ENCODE assay signal across 8 cellular contexts in the genomic region with DNA sequence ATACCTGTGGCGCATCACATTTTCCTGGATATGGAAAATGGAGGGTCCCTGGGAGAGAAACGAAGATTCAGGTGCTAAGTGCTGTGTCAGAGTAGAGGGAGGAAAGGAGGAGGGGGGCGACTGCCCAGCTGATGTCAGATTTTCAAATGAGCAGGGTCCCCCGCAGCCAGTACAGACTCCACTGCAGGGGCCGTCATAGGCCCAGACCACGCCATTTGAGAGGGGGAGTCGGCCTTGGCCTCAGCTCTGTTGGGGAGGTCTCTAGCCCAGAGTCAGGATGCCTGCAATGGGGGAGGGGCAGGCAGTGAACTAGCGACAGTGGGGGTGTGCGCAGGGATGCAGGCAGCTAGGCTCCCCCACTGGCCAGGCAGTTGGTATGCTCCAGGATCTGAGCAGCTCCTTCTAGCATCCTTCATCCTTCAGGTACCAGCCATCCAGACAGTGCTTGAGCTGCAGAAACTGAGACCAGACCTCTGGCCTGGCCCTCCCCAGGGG. TPM values are rescaled to one million over a fixed set of nuclear protein-coding genes. Genes with fewer than 3 reads are reported as not detected.
DNase-seq lines count a peak whose midpoint lies in the region; ATAC-seq and TF ChIP-seq lines count a peak whose summit lies in the region.

Gene BSCL2, minus strand, starts transcription at position 148 of the 495 bp plus-strand sequence. CDS start 229 bp downstream, outside the sequence.
Gene GNG3, plus strand, starts transcription at position 400 of the 495 bp plus-strand sequence. CDS start 620 bp downstream, outside the sequence.

- no peak for TF ChIP-seq POLR2A in vagina (IDR thresholded peaks at IDR 0.05)

- intact Hi-C loops in colonic mucosa (cut with DNase I) = no loop called here
- intact Hi-C loops in vagina (cut with DNase I) = loop anchor here (10.0 kb wide), 1 partner anchor 313 kb away; no protein-coding TSS in a partner anchor

- H3K4me3 ChIP-seq in colonic mucosa = peak within 1 kb of the TSS; percentile 71
- H3K4me3 ChIP-seq in vagina = peak within 1 kb of the TSS; percentile 55 to 63

- H3K36me3 ChIP-seq in colonic mucosa = no peaks in the 10 kb centered on the region
- H3K36me3 ChIP-seq in vagina = peaks cover 0 to 14% of the 10 kb centered on the region in 2 donors

- peak within 1 kb of the TSS; percentile 91 for H3K27ac ChIP-seq in colonic mucosa
- peak within 1 kb of the TSS; percentile 95 for H3K27ac ChIP-seq in vagina

- no peak for ATAC-seq in HG03196 (IDR thresholded peaks at IDR 0.05; ENCODE audit: unreplicated experiment)

- H3K9me3 ChIP-seq in colonic mucosa = no peaks in the 10 kb centered on the region
- no peaks in the 10 kb centered on the region for H3K9me3 ChIP-seq in vagina

- H3K4me1 ChIP-seq in colonic mucosa (peaks cover 8% of the 10 kb centered on the region), vagina (peaks cover 45% of the 10 kb centered on the region)

- H3K9ac ChIP-seq in colonic mucosa (ENCODE audit: low read depth in 2 of 2, low read length in 2 of 2) = peak within 1 kb of the TSS; percentile 75 to 95

- TF ChIP-seq CTCF in colonic mucosa (IDR thresholded peaks at IDR 0.05) (no peak), vagina (IDR thresholded peaks at IDR 0.05) (no peak)

- H3K27me3 ChIP-seq in colonic mucosa (no peaks in the 10 kb centered on the region), vagina (no peaks in the 10 kb centered on the region)

- DNase-seq in DMS153 (lab: John Stamatoyannopoulos, UW) (peak; percentile 62), NCI-H2196 treated with DMSO at 0.1 percent for 48 hours (lab: John Stamatoyannopoulos, UW; ENCODE audit: unreplicated experiment) (peak; percentile 12), colonic mucosa (no peak), middle frontal gyrus (ENCODE audit: extremely low spot score, low spot score) (peak; percentile 81), vagina (ENCODE audit: extremely low spot score in 2 of 2) (no peak), mesenteric fat pad (ENCODE audit: low spot score) (no peak), SKM-1 treated with dmso at 0.1 percent for 144 hours (lab: John Stamatoyannopoulos, UW; ENCODE audit: unreplicated experiment) (no peak)

RNA-seq across cellular contexts. Expression of gene BSCL2, which starts in this region (rescaled TPM):
- total RNA-seq in colonic mucosa (10 to 100 TPM; 36.5 to 65.5 TPM), vagina (74.9 TPM), mesenteric fat pad (41.9 TPM)

RNA-seq across cellular contexts. Expression of gene GNG3, which starts in this region (rescaled TPM):
- under 1 TPM in 1 of 2 donors, not detected in 1; 0.56 TPM for total RNA-seq in colonic mucosa
- total RNA-seq in vagina = 2.5 TPM
- total RNA-seq in mesenteric fat pad = not detected

Comparison
In these comparisons a context has a peak if more than half of its experiments do, and no peak if none do; other contexts are left out.
1. DNase-seq: peak in DMS153 (single experiment), NCI-H2196 treated with DMSO at 0.1 percent for 48 hours (single experiment) and middle frontal gyrus (single experiment); none in colonic mucosa (single experiment), vagina (0 of 2), mesenteric fat pad (single experiment) and SKM-1 treated with dmso at 0.1 percent for 144 hours (single experiment).